Comparison of ENCODE assay signal across 8 cellular contexts in the genomic region with DNA sequence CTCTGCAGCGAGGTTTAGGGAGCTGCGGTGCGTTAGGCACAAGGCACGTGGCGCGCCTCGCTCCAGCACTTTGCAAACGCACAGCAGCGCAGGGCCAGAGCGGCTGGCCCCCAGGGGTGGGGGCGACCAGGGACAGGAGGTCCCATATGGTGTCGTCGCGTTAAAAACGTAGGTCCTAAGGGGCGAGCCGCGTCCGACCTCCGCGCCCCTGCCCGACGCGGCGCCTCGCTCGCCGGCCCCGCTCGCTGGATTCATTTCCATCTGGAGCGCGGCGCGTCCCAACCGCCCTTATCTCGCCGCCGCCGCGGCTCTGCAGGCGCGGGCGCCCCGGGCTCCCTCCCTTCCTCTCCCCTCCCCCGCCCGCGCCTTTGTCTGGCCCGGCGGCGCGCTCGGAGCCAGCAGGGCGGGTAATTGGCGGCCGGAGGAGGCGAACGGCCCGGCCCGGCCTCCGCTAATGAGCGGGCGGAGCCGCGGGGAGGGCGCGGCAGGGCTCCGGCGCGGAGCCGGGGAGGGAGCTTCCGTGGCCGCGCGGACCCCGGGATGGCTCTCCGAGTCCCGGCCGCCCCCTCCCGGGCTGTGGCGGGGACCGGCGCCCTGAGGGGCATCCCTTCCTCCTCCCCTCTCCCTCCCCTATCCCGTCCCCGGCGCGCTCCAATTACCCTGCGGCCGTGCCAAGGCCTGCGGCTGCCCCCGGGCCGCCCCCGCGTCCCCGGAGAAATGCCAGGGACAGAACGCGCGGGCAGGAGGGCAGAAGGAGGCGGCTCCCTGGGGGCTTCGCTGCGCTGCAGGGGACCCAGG.
DNase-seq lines count a peak whose midpoint lies in the region; ATAC-seq and TF ChIP-seq lines count a peak whose summit lies in the region.

No MANE protein-coding gene starts in this region.

- H3K36me3 ChIP-seq in Peyer's patch (no peaks in the 10 kb centered on the region), iPS-20b (ENCODE audit: insufficient read depth, low read depth, low read length) (no peaks in the 10 kb centered on the region), skeletal muscle tissue (ENCODE audit: control insufficient read depth in 3 of 3, insufficient read depth in 3 of 3, low read length in 3 of 3) (no peaks in the 10 kb centered on the region)

- H3K9ac ChIP-seq in iPS-20b (ENCODE audit: low read depth, low read length) (peak overlapping the region; percentile 77), skeletal muscle tissue (ENCODE audit: low read depth in 1 of 3, low read length in 3 of 3) (peak overlapping the region in 2 of 3 donors; percentile 23 to 73)

- H3K27ac ChIP-seq in Peyer's patch: peak overlapping the region in 3 of 4 donors; percentile 25 to 54 (median 48)
- no peak overlapping the region for H3K27ac ChIP-seq in iPS-20b (ENCODE audit: low read length)
- no peak overlapping the region for H3K27ac ChIP-seq in skeletal muscle tissue (ENCODE audit: low read depth, low read length)

- H3K4me3 ChIP-seq in Peyer's patch (peak overlapping the region; percentile 22 to 53 (median 40)), iPS-20b (ENCODE audit: low read length) (peak overlapping the region; percentile 65), skeletal muscle tissue (ENCODE audit: low read length in 3 of 3) (peak overlapping the region; percentile 38 to 61 (median 54))

- H3K4me1 ChIP-seq in Peyer's patch (peaks cover 0 to 18% (median 0%) of the 10 kb centered on the region in 4 donors), iPS-20b (ENCODE audit: insufficient read depth, low read length) (peaks cover 11% of the 10 kb centered on the region), skeletal muscle tissue (ENCODE audit: control insufficient read depth in 3 of 3, insufficient read depth in 3 of 3, low read length in 3 of 3) (peaks cover 4 to 12% (median 10%) of the 10 kb centered on the region in 3 donors)

- TF ChIP-seq POLR2A in Peyer's patch (IDR thresholded peaks at IDR 0.05): no peak

- no peaks in the 10 kb centered on the region for H3K9me3 ChIP-seq in Peyer's patch
- no peaks in the 10 kb centered on the region for H3K9me3 ChIP-seq in iPS-20b (ENCODE audit: insufficient read depth, low read depth, low read length)
- peaks cover 0 to 4% (median 0%) of the 10 kb centered on the region in 3 donors for H3K9me3 ChIP-seq in skeletal muscle tissue (ENCODE audit: control insufficient read depth in 3 of 3, low read length in 3 of 3)

- ATAC-seq in GM21723 (IDR thresholded peaks at IDR 0.05; ENCODE audit: unreplicated experiment): no peak
- no peak for ATAC-seq in HG02588 (IDR thresholded peaks at IDR 0.05; ENCODE audit: unreplicated experiment)

- DNase-seq in stimulated activated CD4-positive, alpha-beta T cell treated with anti-CD3 and anti-CD28 coated beads, Interleukin-12 subunit alpha, Interleukin-12 subunit beta, amount 100 ng/mL, for 4 hours: peak; percentile 19
- no peak for DNase-seq in stimulated activated CD4-positive, alpha-beta T cell treated with anti-CD3 and anti-CD28 coated beads, Interleukin-1b, Interleukin-23, amount 100 ng/mL, for 48 hours
- DNase-seq in Peyer's patch (peak in 2 of 3 donors; percentile 61 to 77), T47D (ENCODE audit: low read depth in 1 of 2, low spot score in 1 of 2) (peak; percentile 66 to 76)

- H3K27me3 ChIP-seq in Peyer's patch: no peaks in the 10 kb centered on the region
- peaks cover 22% of the 10 kb centered on the region for H3K27me3 ChIP-seq in iPS-20b (ENCODE audit: insufficient read depth, low read length)
- peaks cover 0 to 8% (median 0%) of the 10 kb centered on the region in 3 donors for H3K27me3 ChIP-seq in skeletal muscle tissue (ENCODE audit: control insufficient read depth in 3 of 3, insufficient read depth in 3 of 3, low read length in 3 of 3)

- no peak for TF ChIP-seq CTCF in Peyer's patch (IDR thresholded peaks at IDR 0.05)

- in situ Hi-C loops in T47D (cut with HindIII; ENCODE audit: low pct_unique_long_range_greater_than_20kb, low sequenced_read_pairs): no loop called here

Comparison
In these comparisons a context has a peak if more than half of its experiments do, and no peak if none do; other contexts are left out.
1. H3K27ac ChIP-seq: peak in Peyer's patch (3 of 4); none in iPS-20b (single experiment) and skeletal muscle tissue (single experiment).
2. Peak in every context shown above with its lines, with median percentiles within 50 percentile points of each other: H3K4me3 ChIP-seq.